In genomic region chr16:84460406-84461028, GRCh38 we compare ENCODE assay signal across 25 cellular contexts. TPM values are rescaled to one million over a fixed set of nuclear protein-coding genes. Genes with fewer than 3 reads are reported as not detected.
DNase-seq lines count a peak whose midpoint lies in the region; ATAC-seq and TF ChIP-seq lines count a peak whose summit lies in the region.
"Had no signal": no experiment of that assay in that cellular context is flagged by ENCODE, and none has a peak within 500 bp of the region (broad histone marks: within the 10 kb centered on the region; RNA-seq: fewer than 3 reads in every experiment).

No MANE protein-coding gene starts in this region.

- TF ChIP-seq POLR2A in upper lobe of left lung (IDR thresholded peaks at IDR 0.05): no peak

- H3K36me3 Mint-ChIP-seq in nephron progenitor cell (ENCODE audit: low read depth): peaks cover 22% of the 10 kb centered on the region

- no peaks in the 10 kb centered on the region for H3K27me3 ChIP-seq in right cardiac atrium (ENCODE audit: control insufficient read depth, insufficient read depth)
- no peaks in the 10 kb centered on the region for H3K27me3 ChIP-seq in upper lobe of left lung
- H3K27me3 ChIP-seq: tibial artery had no signal

- WGBS in right cardiac atrium: 84% methylated on average over 20 of the region's 20 CpGs
- 76 to 84% methylated on average over 13 to 20 of the region's 20 CpGs for WGBS in upper lobe of left lung, 2 donors

- peak; percentile 13 to 24 for ATAC-seq in right cardiac atrium
- no peak for ATAC-seq in left cardiac atrium
- ATAC-seq in upper lobe of left lung (ENCODE audit: low FRiP score in 2 of 2): peak; percentile 5 to 16
- no peak for ATAC-seq in GM21786 (IDR thresholded peaks at IDR 0.05; ENCODE audit: unreplicated experiment)
- ATAC-seq: activated CD4-positive, CD25-positive, alpha-beta regulatory T cell treated with anti-CD3 and anti-CD28 coated beads, Interleukin-2, amount 50 U/mL, for 24 hours; activated T-cell treated with anti-CD3 and anti-CD28 coated beads, Interleukin-2, amount 50 U/mL, for 72 hours; stimulated activated naive CD8-positive, alpha-beta T cell treated with anti-CD3 and anti-CD28 coated beads, Interleukin-15, amount 100 ng/mL, for 72 hours had no signal

- H3K4me1 ChIP-seq in right cardiac atrium (ENCODE audit: control insufficient read depth, insufficient read depth, low read length) (no peaks in the 10 kb centered on the region), upper lobe of left lung (no peaks in the 10 kb centered on the region)
- H3K4me1 ChIP-seq: tibial artery had no signal

- DNase-seq in right cardiac atrium: no peak
- no peak for DNase-seq in left cardiac atrium
- no peak for DNase-seq in nephron progenitor cell
- no peak for DNase-seq in upper lobe of left lung
- no peak for DNase-seq in NCI-H1105 (lab: John Stamatoyannopoulos, UW)
- no peak for DNase-seq in SKM-1 treated with dmso at 0.1 percent for 144 hours (lab: John Stamatoyannopoulos, UW; ENCODE audit: unreplicated experiment)
- DNase-seq: activated CD4-positive, alpha-beta memory T cell treated with anti-CD3 and anti-CD28 coated beads, Interleukin-2, amount 10 ng/mL, durations not matched to agents 7 days and 5 days; activated naive CD4-positive, alpha-beta T cell treated with anti-CD3 and anti-CD28 coated beads, Interleukin-2, amount 10 ng/mL, durations not matched to agents 7 days and 5 days; activated T-cell treated with anti-CD3 and anti-CD28 coated beads, Interleukin-2, amount 50 U/mL, for 72 hours; anterior cingulate cortex; Calu3; caudate nucleus; dermis blood vessel endothelial cell; kidney; mammary epithelial cell; NCI-H1048; NCI-H187; NCI-H774; stimulated activated CD4-positive, alpha-beta T cell treated with anti-CD3 and anti-CD28 coated beads, Interleukin-12 subunit alpha, Interleukin-12 subunit beta, amount 100 ng/mL, for 4 hours; stimulated activated naive CD8-positive, alpha-beta T cell treated with anti-CD3 and anti-CD28 coated beads, Interleukin-15, amount 100 ng/mL, for 72 hours had no signal

- peaks cover 3% of the 10 kb centered on the region for H3K27me3 Mint-ChIP-seq in nephron progenitor cell (ENCODE audit: low read depth, poor library complexity)
- H3K27me3 Mint-ChIP-seq: activated CD4-positive, alpha-beta memory T cell treated with anti-CD3 and anti-CD28 coated beads, Interleukin-2, amount 10 ng/mL, durations not matched to agents 7 days and 5 days; activated naive CD4-positive, alpha-beta T cell treated with anti-CD3 and anti-CD28 coated beads, Interleukin-2, amount 10 ng/mL, durations not matched to agents 7 days and 5 days; stimulated activated naive CD8-positive, alpha-beta T cell treated with anti-CD3 and anti-CD28 coated beads, Interleukin-15, amount 100 ng/mL, for 72 hours had no signal

- H3K36me3 ChIP-seq in upper lobe of left lung: peaks cover 0 to 33% (median 20%) of the 10 kb centered on the region in 4 donors

- peaks cover 8% of the 10 kb centered on the region for H3K9me3 Mint-ChIP-seq in nephron progenitor cell
- H3K9me3 Mint-ChIP-seq: activated CD4-positive, alpha-beta memory T cell treated with anti-CD3 and anti-CD28 coated beads, Interleukin-2, amount 10 ng/mL, durations not matched to agents 7 days and 5 days; activated naive CD4-positive, alpha-beta T cell treated with anti-CD3 and anti-CD28 coated beads, Interleukin-2, amount 10 ng/mL, durations not matched to agents 7 days and 5 days; activated T-cell treated with anti-CD3 and anti-CD28 coated beads, Interleukin-2, amount 50 U/mL, for 72 hours had no signal

- H3K4me3 ChIP-seq in right cardiac atrium (ENCODE audit: low read length): no peak overlapping the region
- H3K4me3 ChIP-seq in upper lobe of left lung: no peak overlapping the region
- H3K4me3 ChIP-seq: tibial artery had no signal

- TF ChIP-seq EP300 in upper lobe of left lung (IDR thresholded peaks at IDR 0.05): no peak

- H3K27ac Mint-ChIP-seq in nephron progenitor cell: peak overlapping the region; percentile 74
- H3K27ac Mint-ChIP-seq: activated CD4-positive, alpha-beta memory T cell treated with anti-CD3 and anti-CD28 coated beads, Interleukin-2, amount 10 ng/mL, durations not matched to agents 7 days and 5 days; activated T-cell treated with anti-CD3 and anti-CD28 coated beads, Interleukin-2, amount 50 U/mL, for 72 hours; CD14-positive monocyte; stimulated activated naive CD8-positive, alpha-beta T cell treated with anti-CD3 and anti-CD28 coated beads, Interleukin-15, amount 100 ng/mL, for 72 hours had no signal

- H3K27ac ChIP-seq in right cardiac atrium (ENCODE audit: low read length) (no peak overlapping the region), VCaP (peak overlapping the region; percentile 27), upper lobe of left lung (no peak overlapping the region)
- H3K27ac ChIP-seq: tibial artery had no signal

- H3K4me3 Mint-ChIP-seq in nephron progenitor cell: no peak overlapping the region
- H3K4me3 Mint-ChIP-seq: activated CD4-positive, alpha-beta memory T cell treated with anti-CD3 and anti-CD28 coated beads, Interleukin-2, amount 10 ng/mL, durations not matched to agents 7 days and 5 days; activated naive CD4-positive, alpha-beta T cell treated with anti-CD3 and anti-CD28 coated beads, Interleukin-2, amount 10 ng/mL, durations not matched to agents 7 days and 5 days; activated T-cell treated with anti-CD3 and anti-CD28 coated beads, Interleukin-2, amount 50 U/mL, for 72 hours; CD14-positive monocyte; stimulated activated naive CD8-positive, alpha-beta T cell treated with anti-CD3 and anti-CD28 coated beads, Interleukin-15, amount 100 ng/mL, for 72 hours had no signal

- TF ChIP-seq CTCF in VCaP (conservative IDR thresholded peaks at IDR 0.05) (no peak), nephron progenitor cell (IDR thresholded peaks at IDR 0.05) (no peak), upper lobe of left lung (IDR thresholded peaks at IDR 0.05) (no peak)

- intact Hi-C loops in right cardiac atrium (cut with DNase I) (no loop called here), left cardiac atrium (cut with DNase I) (no loop called here)

- H3K4me1 Mint-ChIP-seq in nephron progenitor cell: peaks cover 17% of the 10 kb centered on the region
- H3K4me1 Mint-ChIP-seq: CD14-positive monocyte had no signal

- no peaks in the 10 kb centered on the region for H3K9me3 ChIP-seq in right cardiac atrium (ENCODE audit: control insufficient read depth, low read length)
- no peaks in the 10 kb centered on the region for H3K9me3 ChIP-seq in upper lobe of left lung
- H3K9me3 ChIP-seq: tibial artery had no signal

RNA-seq across cellular contexts. Expression of gene MEAK7, which starts 43.9 kb away (rescaled TPM):
- total RNA-seq in right cardiac atrium (1 to 10 TPM; 5.3 to 7.6 (median 6.0) TPM), left cardiac atrium (1 to 10 TPM; 5.2 to 6.7 TPM), upper lobe of left lung (10 to 100 TPM in 5 of 6 donors, 1 to 10 TPM in 1; 8.5 to 32.8 (median 12.2) TPM)
- 2.9 TPM for polyA plus RNA-seq in right cardiac atrium

Comparison
In these comparisons a context has a peak if more than half of its experiments do, and no peak if none do; other contexts are left out.
1. ATAC-seq: peak in right cardiac atrium (2 of 2) and upper lobe of left lung (2 of 2); none in left cardiac atrium (0 of 2) and GM21786 (single experiment).